8 cellular contexts compared by ENCODE assay signal in the genomic region with DNA sequence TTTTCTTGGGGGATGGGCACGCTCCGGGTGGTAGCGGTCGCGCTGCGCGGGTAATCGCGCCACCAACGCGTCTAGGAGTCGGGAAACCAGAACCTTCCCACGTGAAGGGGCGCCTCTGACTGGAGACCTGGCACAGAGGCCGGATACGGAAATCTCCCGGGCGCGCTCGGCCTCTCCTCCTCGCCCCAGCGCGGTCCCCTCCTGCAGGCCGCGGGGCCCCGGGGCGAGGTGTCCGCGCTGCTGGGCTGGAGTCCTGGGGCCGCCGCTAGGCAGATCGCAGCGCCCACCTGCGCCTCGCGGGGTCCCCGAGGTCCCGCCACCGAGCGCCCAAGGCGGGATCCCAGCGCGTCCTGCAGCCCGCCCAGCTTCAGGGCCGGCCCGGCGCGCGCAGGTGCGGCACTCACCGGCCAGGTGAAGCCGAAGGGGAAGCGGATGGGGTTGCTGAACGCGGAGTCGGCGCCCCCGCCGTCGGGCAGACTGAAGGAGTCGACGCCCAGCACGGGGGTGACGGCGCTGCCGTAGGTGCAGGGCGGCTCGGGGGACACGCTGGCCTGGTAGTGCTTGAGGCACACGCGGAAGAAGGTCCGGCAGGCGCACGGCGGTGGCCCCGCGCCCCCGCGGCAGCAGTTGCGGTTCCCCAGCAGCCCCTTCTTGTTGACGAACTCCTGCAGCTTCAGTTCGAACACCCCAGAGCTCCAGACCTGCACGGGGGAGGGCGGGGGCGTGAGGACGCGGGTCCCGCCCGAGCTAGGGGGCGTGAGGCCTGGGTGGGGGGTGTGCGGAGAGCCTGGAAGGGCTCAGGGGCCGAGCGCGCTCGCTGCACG. TPM values are rescaled to one million over a fixed set of nuclear protein-coding genes. Genes with fewer than 3 reads are reported as not detected.
DNase-seq lines count a peak whose midpoint lies in the region; ATAC-seq and TF ChIP-seq lines count a peak whose summit lies in the region.

No MANE protein-coding gene starts in this region.

- no peaks in the 10 kb centered on the region for H3K9me3 Mint-ChIP-seq in type B pancreatic cell

- peak; percentile 52 for DNase-seq in activated T-cell treated with anti-CD3 and anti-CD28 coated beads, Interleukin-2, amount 50 U/mL, for 1 hour
- DNase-seq in activated T-cell treated with anti-CD3 and anti-CD28 coated beads for 4 hours = no peak
- peak; percentile 28 for DNase-seq in astrocyte of the hippocampus (ENCODE audit: low read depth, low spot score)
- DNase-seq in lung (ENCODE audit: low spot score) = no peak
- DNase-seq in type B pancreatic cell (ENCODE audit: extremely low spot score, unreplicated experiment) = no peak
- DNase-seq in sciatic nerve (ENCODE audit: low spot score) = no peak
- no peak for DNase-seq in NCI-H1436 (lab: John Stamatoyannopoulos, UW)

- H3K9me3 ChIP-seq in lung (ENCODE audit: control insufficient read depth in 2 of 2, insufficient read depth in 1 of 2, low read length in 1 of 2) = no peaks in the 10 kb centered on the region

- H3K4me3 Mint-ChIP-seq in type B pancreatic cell = peak overlapping the region; percentile 89

- H3K36me3 ChIP-seq in lung (ENCODE audit: control insufficient read depth in 2 of 2, insufficient read depth in 2 of 2, low read length in 2 of 2) = peaks cover 0 to 10% of the 10 kb centered on the region in 2 donors

- ATAC-seq in lung (ENCODE audit: insufficient read depth, low FRiP score) (no peak), HG02981 (IDR thresholded peaks at IDR 0.05; ENCODE audit: unreplicated experiment) (no peak), sciatic nerve (no peak)

- H3K4me1 Mint-ChIP-seq in type B pancreatic cell (ENCODE audit: unreplicated experiment) = peaks cover 44% of the 10 kb centered on the region

- no peak for TF ChIP-seq CTCF in lung (IDR thresholded peaks at IDR 0.05; ENCODE audit: control extremely low read depth, extremely low read depth)
- TF ChIP-seq CTCF in type B pancreatic cell (conservative IDR thresholded peaks at IDR 0.05) = no peak

- H3K27me3 Mint-ChIP-seq in type B pancreatic cell = peaks cover 72% of the 10 kb centered on the region

- WGBS in lung, 2 donors = 3% methylated on average over 61 to 96 of the region's 96 CpGs

- no peaks in the 10 kb centered on the region for H3K27me3 ChIP-seq in lung (ENCODE audit: control insufficient read depth, insufficient read depth)

- peak overlapping the region in 1 of 2 donors; percentile 37 for H3K27ac ChIP-seq in lung (ENCODE audit: low read depth in 1 of 2, low read length in 1 of 2)

- intact Hi-C loops in sciatic nerve (cut with DNase I) = no loop called here

- H3K27ac Mint-ChIP-seq in type B pancreatic cell = peak overlapping the region; percentile 51

- H3K4me1 ChIP-seq in lung (ENCODE audit: control insufficient read depth in 2 of 2, insufficient read depth in 2 of 2, low read length in 2 of 2) = peaks cover 6 to 22% of the 10 kb centered on the region in 2 donors

- peaks cover 6% of the 10 kb centered on the region for H3K36me3 Mint-ChIP-seq in type B pancreatic cell

- H3K4me3 ChIP-seq in lung = peak overlapping the region; percentile 69

RNA-seq across cellular contexts. Expression of gene DLL1, which starts 1.6 kb away (rescaled TPM):
- total RNA-seq in lung (10 to 100 TPM; 16.2 to 16.9 TPM), type B pancreatic cell (ENCODE audit: low replicate concordance) (4.2 and 11.7 TPM in 2 replicates), sciatic nerve (15.4 TPM)
- 10 to 100 TPM in 1 of 2 donors, 1 to 10 TPM in 1; 6.2 to 10.2 TPM for polyA plus RNA-seq in lung

RNA-seq across cellular contexts. Expression of gene FAM120B, which starts 17.2 kb away (rescaled TPM):
- total RNA-seq in lung = 10 to 100 TPM; 29.5 to 35.6 TPM
- 10 to 100 TPM in 1 of 2 donors, 1 to 10 TPM in 1; 8.5 to 11.8 TPM for polyA plus RNA-seq in lung
- total RNA-seq in type B pancreatic cell (ENCODE audit: low replicate concordance) = 37.7 and 40.5 TPM in 2 replicates
- 36.5 TPM for total RNA-seq in sciatic nerve

Comparison
In these comparisons a context has a peak if more than half of its experiments do, and no peak if none do; other contexts are left out.
1. DNase-seq: peak in activated T-cell treated with anti-CD3 and anti-CD28 coated beads, Interleukin-2, amount 50 U/mL, for 1 hour (single experiment) and astrocyte of the hippocampus (single experiment); none in activated T-cell treated with anti-CD3 and anti-CD28 coated beads for 4 hours (single experiment), lung (single experiment), type B pancreatic cell (single experiment), sciatic nerve (single experiment) and NCI-H1436 (single experiment).